Comparison of ENCODE assay signal across 8 cellular contexts in the genomic region with DNA sequence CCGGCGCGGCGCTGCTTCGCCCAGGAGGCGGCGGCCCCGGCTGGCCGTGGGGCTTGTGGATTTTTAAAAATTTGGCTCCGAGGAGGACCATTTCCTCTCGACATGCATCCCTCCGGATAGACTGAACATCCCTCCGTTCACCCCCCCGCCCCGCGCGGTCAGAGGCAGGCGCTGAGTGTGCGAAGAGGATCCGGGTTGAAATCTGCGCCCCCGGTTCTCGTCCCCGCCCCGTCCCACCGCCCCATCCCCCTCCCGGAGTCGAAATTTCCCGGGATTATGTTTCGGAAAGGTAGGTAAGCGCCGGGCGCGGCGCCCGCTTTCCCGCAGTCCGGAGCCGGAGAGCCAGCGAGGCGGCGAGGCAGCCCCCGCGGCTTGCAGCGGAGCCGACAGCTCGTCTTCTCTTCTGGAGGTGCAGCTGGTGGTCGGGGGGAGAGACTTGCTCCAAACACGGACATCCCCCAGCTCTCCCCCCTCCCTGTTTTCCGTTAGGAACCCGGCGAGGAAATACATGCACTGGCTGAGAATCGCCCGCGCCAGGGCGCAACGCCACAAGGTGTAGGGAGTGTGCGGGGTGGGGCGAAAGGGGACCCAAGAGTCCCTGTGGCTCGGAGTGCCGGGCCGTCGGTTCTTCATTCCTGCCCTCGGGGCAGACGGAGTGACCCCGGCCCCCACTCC. TPM values are rescaled to one million over a fixed set of nuclear protein-coding genes. Genes with fewer than 3 reads are reported as not detected.
DNase-seq lines count a peak whose midpoint lies in the region; ATAC-seq and TF ChIP-seq lines count a peak whose summit lies in the region.

Gene PRKCE (plus strand): TSS at position 261 of the 675 bp plus-strand sequence.

- H3K27me3 Mint-ChIP-seq in H9 (ENCODE audit: low read depth): peaks cover 87% of the 10 kb centered on the region
- no peaks in the 10 kb centered on the region for H3K27me3 Mint-ChIP-seq in stimulated activated memory B cell treated with anti-CD40 and anti-IgM and Interleukin-4, amounts not matched to agents 10 μg/mL and 1 μg/mL and 100 μg/mL, for 72 hours

- no peak within 1 kb of the TSS for H2BK120ac ChIP-seq in H9 (ENCODE audit: low read depth, low read length, poor library complexity, severe bottlenecking)

- intact Hi-C loops in mucosa of descending colon (cut with DNase I, micrococcal nuclease): loop anchor here in 1 of 2 donors (5.0 kb wide), 1 partner anchor 121 kb away; no protein-coding TSS in a partner anchor

- H3T11ph ChIP-seq in H9 (ENCODE audit: low read length): no peak within 1 kb of the TSS

- H2AFZ ChIP-seq in H9 (ENCODE audit: low read length): no peak within 1 kb of the TSS
- peak within 1 kb of the TSS; percentile 87 for H2AFZ ChIP-seq in MM.1S (ENCODE audit: low read length)

- peak within 1 kb of the TSS; percentile 76 for H3K4me2 ChIP-seq in H9 (ENCODE audit: insufficient read depth, insufficient read length, low read length)
- H3K4me2 ChIP-seq in MM.1S (ENCODE audit: low read depth, low read length): peak within 1 kb of the TSS; percentile 81

- H3K9ac ChIP-seq in H9 (ENCODE audit: extremely low read depth, insufficient read length, low read length) (no peak within 1 kb of the TSS), MM.1S (ENCODE audit: low read length) (peak within 1 kb of the TSS; percentile 80)

- no peaks in the 10 kb centered on the region for H3K9me2 ChIP-seq in MM.1S (replicated peaks; ENCODE audit: insufficient read depth, low read length)

- no peaks in the 10 kb centered on the region for H3K36me3 ChIP-seq in MM.1S (replicated peaks; ENCODE audit: insufficient read depth, low read length)
- no peaks in the 10 kb centered on the region for H3K36me3 ChIP-seq in mucosa of descending colon (ENCODE audit: low read depth)

- H2AK5ac ChIP-seq in H9 (ENCODE audit: insufficient read length, low read length): no peak within 1 kb of the TSS

- no peaks in the 10 kb centered on the region for H3K79me2 ChIP-seq in H9 (ENCODE audit: insufficient read depth, low read length)
- H3K79me2 ChIP-seq in MM.1S (ENCODE audit: low read length): peaks cover 41% of the 10 kb centered on the region

- no peak within 1 kb of the TSS for H3K18ac ChIP-seq in H9 (ENCODE audit: insufficient read length, low read depth, low read length)

- peaks cover 17% of the 10 kb centered on the region in 2 experiments for H3K4me1 Mint-ChIP-seq in H9
- H3K4me1 Mint-ChIP-seq in stimulated activated memory B cell treated with anti-CD40 and anti-IgM and Interleukin-4, amounts not matched to agents 10 μg/mL and 1 μg/mL and 100 μg/mL, for 72 hours: peaks cover 45% of the 10 kb centered on the region

- no CpG with 5 or more reads among the region's 66 CpGs for WGBS in H9 (ENCODE audit: extremely low coverage, insufficient read length, low lambda C conversion rate)

- DNase-seq in GM12864 (ENCODE audit: low read depth) (no peak), H9 (peak; percentile 39), MM.1S (peak; percentile 45), activated T-cell treated with anti-CD3 and anti-CD28 coated beads for 48 hours (ENCODE audit: low read depth) (peak; percentile 18), epithelial cell of proximal tubule (ENCODE audit: low read depth) (no peak), mucosa of descending colon (peak; percentile 73 to 84 (median 81))

- no peak within 1 kb of the TSS for H2BK12ac ChIP-seq in H9 (ENCODE audit: insufficient read length, low read depth, low read length)

- H3K27ac Mint-ChIP-seq in H9: peak within 1 kb of the TSS in 1 of 3 experiments; percentile 45; a peak in 2 of 7 replicates
- peak within 1 kb of the TSS; percentile 88 for H3K27ac Mint-ChIP-seq in stimulated activated memory B cell treated with anti-CD40 and anti-IgM and Interleukin-4, amounts not matched to agents 10 μg/mL and 1 μg/mL and 100 μg/mL, for 72 hours

- H3K4me3 ChIP-seq in GM12864 (ENCODE audit: low read depth, low read length) (peak within 1 kb of the TSS; percentile 76), MM.1S (ENCODE audit: low read length) (peak within 1 kb of the TSS; percentile 92), epithelial cell of proximal tubule (ENCODE audit: low read depth, low read length) (peak within 1 kb of the TSS; percentile 92), mucosa of descending colon (peak within 1 kb of the TSS; percentile 72)

- H3K4ac ChIP-seq in H9 (ENCODE audit: low read depth, low read length): no peak within 1 kb of the TSS

- H2BK5ac ChIP-seq in H9 (ENCODE audit: insufficient read length, low read length): no peak within 1 kb of the TSS

- H3K56ac ChIP-seq in H9 (ENCODE audit: insufficient read length, low read depth, low read length): no peak within 1 kb of the TSS

- H4K8ac ChIP-seq in H9 (replicated peaks; ENCODE audit: insufficient read length, low read depth, low read length): no peak within 1 kb of the TSS

- no peak within 1 kb of the TSS; the same call in 1 of the 2 replicates for H3K14ac ChIP-seq in H9 (ENCODE audit: insufficient read depth, low read length)

- no peaks in the 10 kb centered on the region for H3K79me1 ChIP-seq in H9 (ENCODE audit: insufficient read depth, low read depth, low read length, poor library complexity, severe bottlenecking)

- no peak within 1 kb of the TSS for H2BK15ac ChIP-seq in H9 (ENCODE audit: low read depth, low read length)

- H3K4me3 Mint-ChIP-seq in H9: peak within 1 kb of the TSS; percentile 92 to 99
- H3K4me3 Mint-ChIP-seq in stimulated activated memory B cell treated with anti-CD40 and anti-IgM and Interleukin-4, amounts not matched to agents 10 μg/mL and 1 μg/mL and 100 μg/mL, for 72 hours: peak within 1 kb of the TSS; percentile 88

- no peak within 1 kb of the TSS for H2BK20ac ChIP-seq in H9 (ENCODE audit: low read depth, low read length, poor library complexity, severe bottlenecking)

- no peak within 1 kb of the TSS for H3K27ac ChIP-seq in H9 (ENCODE audit: insufficient read length, low read depth, low read length)
- peak within 1 kb of the TSS; percentile 68; the same call in 1 of the 2 replicates for H3K27ac ChIP-seq in MM.1S (ENCODE audit: low read length)

- H4K5ac ChIP-seq in H9 (ENCODE audit: insufficient read length, low read depth, low read length): no peak within 1 kb of the TSS

- H3K27me3 ChIP-seq in H9 (ENCODE audit: insufficient read depth, low read length): peaks cover 45% of the 10 kb centered on the region
- H3K27me3 ChIP-seq in MM.1S (replicated peaks; ENCODE audit: insufficient read depth, low read length): no peaks in the 10 kb centered on the region

- peak; percentile 37 for ATAC-seq in mucosa of descending colon
- ATAC-seq in stimulated activated memory B cell treated with anti-CD40 and anti-IgM and Interleukin-4, amounts not matched to agents 10 μg/mL and 1 μg/mL and 100 μg/mL, for 72 hours: peak; percentile 63
- no peak for ATAC-seq in GM21576 (IDR thresholded peaks at IDR 0.05; ENCODE audit: unreplicated experiment)

- H3K9me3 ChIP-seq in H9 (ENCODE audit: control insufficient read depth, low read depth, low read length) (no peaks in the 10 kb centered on the region), MM.1S (replicated peaks; ENCODE audit: insufficient read depth, low read length) (no peaks in the 10 kb centered on the region), mucosa of descending colon (no peaks in the 10 kb centered on the region)

- H3K23ac ChIP-seq in H9 (ENCODE audit: insufficient read length, low read depth, low read length): no peak within 1 kb of the TSS

- peaks cover 28% of the 10 kb centered on the region for H3K23me2 ChIP-seq in H9 (ENCODE audit: insufficient read length, low read depth, low read length, poor library complexity, severe bottlenecking)

- no peaks in the 10 kb centered on the region; a peak in 1 of 5 replicates for H3K9me3 Mint-ChIP-seq in H9
- H3K9me3 Mint-ChIP-seq in stimulated activated memory B cell treated with anti-CD40 and anti-IgM and Interleukin-4, amounts not matched to agents 10 μg/mL and 1 μg/mL and 100 μg/mL, for 72 hours: no peaks in the 10 kb centered on the region

- no peaks in the 10 kb centered on the region; a peak in 2 of 7 replicates for H3K36me3 Mint-ChIP-seq in H9 (ENCODE audit: insufficient read depth in 1 of 3, low read depth in 3 of 3)
- no peaks in the 10 kb centered on the region for H3K36me3 Mint-ChIP-seq in stimulated activated memory B cell treated with anti-CD40 and anti-IgM and Interleukin-4, amounts not matched to agents 10 μg/mL and 1 μg/mL and 100 μg/mL, for 72 hours

- no peaks in the 10 kb centered on the region for H3K4me1 ChIP-seq in H9 (ENCODE audit: insufficient read depth, low read length)
- H3K4me1 ChIP-seq in MM.1S (ENCODE audit: low read length): peaks cover 11% of the 10 kb centered on the region; the same call in 1 of the 2 replicates
- peaks cover 23% of the 10 kb centered on the region for H3K4me1 ChIP-seq in mucosa of descending colon (ENCODE audit: low read depth)

- peaks cover 3% of the 10 kb centered on the region for H4K20me1 ChIP-seq in H9 (ENCODE audit: control insufficient read depth, insufficient read depth, insufficient read length)
- H4K20me1 ChIP-seq in MM.1S (ENCODE audit: insufficient read depth, low read length): no peaks in the 10 kb centered on the region

- peaks cover 10% of the 10 kb centered on the region; the same call in 1 of the 2 replicates for H3F3A ChIP-seq in MM.1S (ENCODE audit: insufficient read depth, low read length)

- TF ChIP-seq CTCF in GM12864 (IDR thresholded peaks at IDR 0.05; ENCODE audit: low read depth, low read length, missing control alignments) (no peak), H9 (conservative IDR thresholded peaks at IDR 0.05) (no peak), MM.1S (IDR thresholded peaks at IDR 0.05; ENCODE audit: low read length) (no peak), epithelial cell of proximal tubule (conservative IDR thresholded peaks at IDR 0.05; ENCODE audit: low read depth, low read length) (no peak), mucosa of descending colon (IDR thresholded peaks at IDR 0.05) (no peak)

- H4K91ac ChIP-seq in H9 (ENCODE audit: insufficient read length, low read depth, low read length): no peak within 1 kb of the TSS

RNA-seq across cellular contexts. Expression of gene PRKCE, which starts in this region (rescaled TPM):
- total RNA-seq in H9 (2021) (1.3 TPM in 2 replicates), epithelial cell of proximal tubule (2.5 and 6.0 TPM in 2 replicates), mucosa of descending colon (10 to 100 TPM; 24.5 to 52.0 (median 32.7) TPM)

Comparison
In these comparisons a context has a peak if more than half of its experiments do, and no peak if none do; other contexts are left out.
1. DNase-seq: peak in H9 (single experiment), MM.1S (single experiment), activated T-cell treated with anti-CD3 and anti-CD28 coated beads for 48 hours (single experiment) and mucosa of descending colon (3 of 3); none in GM12864 (single experiment) and epithelial cell of proximal tubule (single experiment).
2. Peak in every context shown above with its lines, with median percentiles within 50 percentile points of each other: H3K4me3 ChIP-seq.